In the genomic region with DNA sequence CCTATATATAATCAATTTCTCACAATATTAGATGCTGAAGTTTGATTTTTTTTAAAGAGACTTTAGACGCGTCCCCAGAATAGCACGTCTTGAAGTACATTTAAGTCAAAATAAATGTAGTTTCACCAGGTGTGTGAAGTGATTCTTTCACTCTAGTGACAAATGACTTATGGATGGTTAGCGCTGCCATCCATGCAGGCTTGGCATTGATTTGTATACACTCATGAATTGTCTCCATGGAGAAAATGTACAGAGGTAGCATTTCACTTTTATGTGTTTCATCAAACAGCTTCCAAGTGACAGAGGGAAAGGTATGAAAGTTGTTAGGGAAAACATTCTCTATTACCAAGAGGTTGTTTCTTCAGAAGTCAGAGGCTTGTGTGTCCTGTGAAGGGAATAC, we compare ENCODE assay signal across 18 cellular contexts.
DNase-seq lines count a peak whose midpoint lies in the region; ATAC-seq and TF ChIP-seq lines count a peak whose summit lies in the region.
"Had no signal": no experiment of that assay in that cellular context is flagged by ENCODE, and none has a peak within 500 bp of the region (broad histone marks: within the 10 kb centered on the region; RNA-seq: fewer than 3 reads in every experiment).

No MANE protein-coding gene starts in this region.

- H3K4me2 ChIP-seq in GM23338 (no peak overlapping the region), neural cell (ENCODE audit: low read length) (no peak overlapping the region)
- H3K4me2 ChIP-seq: BLaER1 had no signal

- H2AFZ ChIP-seq in GM23338 (0 out of 2 replicates have a peak overlapping the region, but pooled peaks have one; percentile 16), neural cell (ENCODE audit: low read depth, low read length) (no peak overlapping the region)

- H3K36me3 Mint-ChIP-seq in GM23338 (ENCODE audit: low read depth), result no peaks in the 10 kb centered on the region
- H3K36me3 Mint-ChIP-seq: CD4-positive, CD25-positive, alpha-beta regulatory T cell; CD8-positive, alpha-beta T cell had no signal

- DNase-seq in NCI-H748 (lab: John Stamatoyannopoulos, UW; ENCODE audit: unreplicated experiment) (peak; percentile 34), NCI-H748 treated with DMSO at 0.1 percent for 48 hours (lab: John Stamatoyannopoulos, UW) (no peak), GM23338 (ENCODE audit: low spot score) (no peak), Right ventricle myocardium superior (no peak), anterior cingulate cortex (lab: John Stamatoyannopoulos, UW) (no peak)
- DNase-seq: Caco-2; CD4-positive, CD25-positive, alpha-beta regulatory T cell; CD8-positive, alpha-beta T cell; DMS53; DMS79 treated with DMSO at 0.1 percent for 48 hours; GF-D8; GOT3; HFFc6 had no signal

- intact Hi-C loops in Right ventricle myocardium superior (cut with DNase I), result no loop called here

- H3K27ac Mint-ChIP-seq in GM23338, result no peak overlapping the region
- H3K27ac Mint-ChIP-seq: B cell; CD4-positive, CD25-positive, alpha-beta regulatory T cell; CD8-positive, alpha-beta T cell; HFFc6 had no signal

- no peak overlapping the region for H3K27ac ChIP-seq in GM23338 (ENCODE audit: low read depth)
- H3K27ac ChIP-seq in neural cell (ENCODE audit: low read length), result peak overlapping the region; percentile 48
- H3K27ac ChIP-seq: BLaER1, C4-2B had no signal

- TF ChIP-seq CTCF in GM23338 (conservative IDR thresholded peaks at IDR 0.05; ENCODE audit: low read depth in 2 of 2) (no peak), neural cell (IDR thresholded peaks at IDR 0.05; ENCODE audit: poor library complexity, severe bottlenecking) (no peak)

- H3K36me3 ChIP-seq in GM23338 (ENCODE audit: insufficient read depth) (no peaks in the 10 kb centered on the region), neural cell (ENCODE audit: insufficient read depth, low read length) (no peaks in the 10 kb centered on the region)
- H3K36me3 ChIP-seq: BLaER1, HAP-1 had no signal

- H3K4me3 ChIP-seq in GM23338 (no peak overlapping the region), neural cell (ENCODE audit: low read length) (no peak overlapping the region)
- H3K4me3 ChIP-seq: BLaER1, HAP-1 had no signal

- H3K27me3 ChIP-seq in GM23338 (ENCODE audit: insufficient read depth), result no peaks in the 10 kb centered on the region
- H3K27me3 ChIP-seq in neural cell (ENCODE audit: insufficient read depth, low read depth, low read length), result no peaks in the 10 kb centered on the region
- H3K27me3 ChIP-seq: BLaER1 had no signal

- no peak overlapping the region for H3K4me3 Mint-ChIP-seq in GM23338
- H3K4me3 Mint-ChIP-seq: B cell; CD4-positive, CD25-positive, alpha-beta regulatory T cell; CD8-positive, alpha-beta T cell; HFFc6 had no signal

- no peak for TF ChIP-seq RAD21 in neural cell (conservative IDR thresholded peaks at IDR 0.05)

- no peak overlapping the region for H3K9ac ChIP-seq in neural cell (ENCODE audit: low read length)
- H3K9ac ChIP-seq: BLaER1 had no signal

- H3K9me3 ChIP-seq in neural cell (ENCODE audit: low read length), result no peaks in the 10 kb centered on the region
- H3K9me3 ChIP-seq: BLaER1, Caco-2, HAP-1 had no signal

- TF ChIP-seq EP300 in neural cell (conservative IDR thresholded peaks at IDR 0.05; ENCODE audit: poor library complexity, severe bottlenecking), result peak; percentile 88

- H3K9me2 ChIP-seq in GM23338 (ENCODE audit: insufficient read depth) (peaks cover 6% of the 10 kb centered on the region; the same call in 1 of the 2 replicates), neural cell (ENCODE audit: insufficient read depth, low read length) (no peaks in the 10 kb centered on the region)

- H3K4me1 Mint-ChIP-seq in GM23338, result peaks cover 8% of the 10 kb centered on the region
- H3K4me1 Mint-ChIP-seq: B cell; CD4-positive, CD25-positive, alpha-beta regulatory T cell had no signal

- ATAC-seq in GM23338 (no peak), Right ventricle myocardium superior (ENCODE audit: poor library complexity) (no peak)
- ATAC-seq: CD8-positive, alpha-beta T cell had no signal

- H3K27me3 Mint-ChIP-seq in GM23338 (ENCODE audit: insufficient read depth, low read depth, poor library complexity), result no peaks in the 10 kb centered on the region
- H3K27me3 Mint-ChIP-seq: CD4-positive, CD25-positive, alpha-beta regulatory T cell had no signal

- H3K9me3 Mint-ChIP-seq in GM23338, result no peaks in the 10 kb centered on the region
- H3K9me3 Mint-ChIP-seq: CD8-positive, alpha-beta T cell; HFFc6 had no signal

- H3F3A ChIP-seq in GM23338 (replicated peaks; ENCODE audit: low read depth), result no peaks in the 10 kb centered on the region
- H3F3A ChIP-seq in neural cell (ENCODE audit: insufficient read depth, low read length, poor library complexity, severe bottlenecking), result no peaks in the 10 kb centered on the region

- H4K20me1 ChIP-seq in GM23338 (replicated peaks; ENCODE audit: insufficient read depth) (no peaks in the 10 kb centered on the region), neural cell (ENCODE audit: insufficient read depth) (no peaks in the 10 kb centered on the region)
- H4K20me1 ChIP-seq: BLaER1 had no signal

- H3K4me1 ChIP-seq in GM23338 (ENCODE audit: insufficient read depth), result 0 out of 2 replicates have a peak, but pooled peaks cover 3% of the 10 kb centered on the region
- H3K4me1 ChIP-seq: BLaER1, Caco-2 had no signal

- H3K79me2 ChIP-seq in GM23338 (replicated peaks; ENCODE audit: insufficient read depth) (no peaks in the 10 kb centered on the region), neural cell (replicated peaks; ENCODE audit: insufficient read depth, low read length) (no peaks in the 10 kb centered on the region)

TF ChIP-seq in GM23338, 12 proteins besides CTCF, POLR2A, EP300 and RAD21 (continues in another document):
- TF ChIP-seq ZNF114 (CRISPR knock-in tag; IDR thresholded peaks at IDR 0.05), result no peak
- no peak for TF ChIP-seq CREB1 (CRISPR knock-in tag; IDR thresholded peaks at IDR 0.05; ENCODE audit: low read depth)
- TF ChIP-seq NANOG (IDR thresholded peaks at IDR 0.05; ENCODE audit: borderline replicate concordance), result no peak

TF ChIP-seq in neural cell, 6 proteins besides CTCF, POLR2A, EP300 and RAD21:
- TF ChIP-seq POLR2AphosphoS5 (IDR thresholded peaks at IDR 0.05) (peak; percentile 56), MXI1 (conservative IDR thresholded peaks at IDR 0.05; ENCODE audit: poor library complexity, severe bottlenecking) (no peak), SMC3 (conservative IDR thresholded peaks at IDR 0.05; ENCODE audit: poor library complexity) (peak; percentile 30)
- TF ChIP-seq, protein P1, sequence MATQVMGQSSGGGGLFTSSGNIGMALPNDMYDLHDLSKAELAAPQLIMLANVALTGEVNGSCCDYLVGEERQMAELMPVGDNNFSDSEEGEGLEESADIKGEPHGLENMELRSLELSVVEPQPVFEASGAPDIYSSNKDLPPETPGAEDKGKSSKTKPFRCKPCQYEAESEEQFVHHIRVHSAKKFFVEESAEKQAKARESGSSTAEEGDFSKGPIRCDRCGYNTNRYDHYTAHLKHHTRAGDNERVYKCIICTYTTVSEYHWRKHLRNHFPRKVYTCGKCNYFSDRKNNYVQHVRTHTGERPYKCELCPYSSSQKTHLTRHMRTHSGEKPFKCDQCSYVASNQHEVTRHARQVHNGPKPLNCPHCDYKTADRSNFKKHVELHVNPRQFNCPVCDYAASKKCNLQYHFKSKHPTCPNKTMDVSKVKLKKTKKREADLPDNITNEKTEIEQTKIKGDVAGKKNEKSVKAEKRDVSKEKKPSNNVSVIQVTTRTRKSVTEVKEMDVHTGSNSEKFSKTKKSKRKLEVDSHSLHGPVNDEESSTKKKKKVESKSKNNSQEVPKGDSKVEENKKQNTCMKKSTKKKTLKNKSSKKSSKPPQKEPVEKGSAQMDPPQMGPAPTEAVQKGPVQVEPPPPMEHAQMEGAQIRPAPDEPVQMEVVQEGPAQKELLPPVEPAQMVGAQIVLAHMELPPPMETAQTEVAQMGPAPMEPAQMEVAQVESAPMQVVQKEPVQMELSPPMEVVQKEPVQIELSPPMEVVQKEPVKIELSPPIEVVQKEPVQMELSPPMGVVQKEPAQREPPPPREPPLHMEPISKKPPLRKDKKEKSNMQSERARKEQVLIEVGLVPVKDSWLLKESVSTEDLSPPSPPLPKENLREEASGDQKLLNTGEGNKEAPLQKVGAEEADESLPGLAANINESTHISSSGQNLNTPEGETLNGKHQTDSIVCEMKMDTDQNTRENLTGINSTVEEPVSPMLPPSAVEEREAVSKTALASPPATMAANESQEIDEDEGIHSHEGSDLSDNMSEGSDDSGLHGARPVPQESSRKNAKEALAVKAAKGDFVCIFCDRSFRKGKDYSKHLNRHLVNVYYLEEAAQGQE (IDR thresholded peaks at IDR 0.05; ENCODE audit: borderline replicate concordance), result peak; percentile 26
